In the genomic region with DNA sequence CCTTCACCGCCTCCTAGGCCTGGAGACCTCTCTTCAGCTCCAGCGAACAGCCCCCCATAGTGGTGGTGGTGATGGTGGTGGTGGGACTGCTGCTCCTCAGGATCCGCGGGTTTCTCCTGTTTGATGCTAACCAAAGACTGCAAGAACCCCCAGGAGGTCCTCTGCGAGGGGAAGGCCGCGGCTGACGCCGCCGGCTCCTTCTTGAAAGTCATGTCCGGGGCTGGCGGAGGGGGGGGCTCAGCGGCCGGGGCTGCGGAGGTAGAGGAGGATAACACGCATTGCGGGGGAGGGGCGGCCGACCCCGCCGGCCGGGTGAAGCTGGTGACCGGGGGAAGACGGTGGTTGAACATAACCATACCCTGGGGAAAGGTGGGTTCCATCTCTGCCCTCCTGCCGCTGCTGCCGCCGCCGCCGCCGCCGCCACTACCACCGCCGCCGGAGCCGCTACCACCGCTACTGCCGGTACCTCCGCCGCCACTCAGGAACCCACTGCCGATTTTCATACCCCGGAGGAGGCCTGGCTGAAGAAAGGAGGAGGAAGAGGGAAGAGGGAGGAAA, we compare ENCODE assay signal across 8 cellular contexts. TPM values are rescaled to one million over a fixed set of nuclear protein-coding genes. Genes with fewer than 3 reads are reported as not detected.
DNase-seq lines count a peak whose midpoint lies in the region; ATAC-seq, FAIRE-seq and TF ChIP-seq lines count a peak whose summit lies in the region.

No MANE protein-coding gene starts in this region.

- peak overlapping the region; percentile 81 for H3K27ac ChIP-seq in CD4-positive, alpha-beta T cell (ENCODE audit: low read depth, low read length)
- H3K27ac ChIP-seq in foreskin keratinocyte, result peak overlapping the region; percentile 37
- H3K27ac ChIP-seq in pancreas, result peak overlapping the region; percentile 56 to 86 (median 75)

- peaks cover 4% of the 10 kb centered on the region for H3K9me3 Mint-ChIP-seq in CD4-positive, alpha-beta T cell
- H3K9me3 Mint-ChIP-seq in IgD-negative memory B cell, result no peaks in the 10 kb centered on the region
- no peaks in the 10 kb centered on the region for H3K9me3 Mint-ChIP-seq in activated T-cell treated with anti-CD3 and anti-CD28 coated beads, Interleukin-2, amount 50 U/mL, for 72 hours

- no peak for TF ChIP-seq CTCF in CD4-positive, alpha-beta T cell (IDR thresholded peaks at IDR 0.05)
- TF ChIP-seq CTCF in foreskin keratinocyte (conservative IDR thresholded peaks at IDR 0.05) (no peak), pancreas (IDR thresholded peaks at IDR 0.05) (no peak)

- peaks cover 61% of the 10 kb centered on the region for H3K4me1 Mint-ChIP-seq in CD4-positive, alpha-beta T cell (ENCODE audit: low read depth)
- peaks cover 34 to 46% (median 37%) of the 10 kb centered on the region in 3 donors for H3K4me1 Mint-ChIP-seq in IgD-negative memory B cell
- H3K4me1 Mint-ChIP-seq in activated T-cell treated with anti-CD3 and anti-CD28 coated beads, Interleukin-2, amount 50 U/mL, for 72 hours (ENCODE audit: low read depth), result peaks cover 66% of the 10 kb centered on the region

- CTCF ChIA-PET in CD4-positive, alpha-beta T cell (lab: Charles Lee), result no interaction called here

- POLR2A ChIA-PET in CD4-positive, alpha-beta T cell (lab: Charles Lee), result interaction anchor here (1.0 to 2.3 kb wide), 5 partner anchors 29 to 261 kb away, joined by 3 to 8 read pairs (median 4); a partner anchor contains a TSS

- 0 to 1% methylated on average over 23 to 41 of the region's 41 CpGs for WGBS in pancreas, 2 donors

- H3K27me3 ChIP-seq in CD4-positive, alpha-beta T cell (ENCODE audit: control insufficient read depth, insufficient read depth, low read length), result no peaks in the 10 kb centered on the region
- H3K27me3 ChIP-seq in foreskin keratinocyte (no peaks in the 10 kb centered on the region), pancreas (no peaks in the 10 kb centered on the region)

- peak overlapping the region; percentile 74 to 98 (median 86) for H3K4me3 ChIP-seq in pancreas

- H3K27me3 Mint-ChIP-seq in CD4-positive, alpha-beta T cell, result no peaks in the 10 kb centered on the region
- H3K27me3 Mint-ChIP-seq in IgD-negative memory B cell, result no peaks in the 10 kb centered on the region
- H3K27me3 Mint-ChIP-seq in activated T-cell treated with anti-CD3 and anti-CD28 coated beads, Interleukin-2, amount 50 U/mL, for 72 hours (ENCODE audit: low read depth), result no peaks in the 10 kb centered on the region

- peak overlapping the region; percentile 98 for H3K4me3 Mint-ChIP-seq in CD4-positive, alpha-beta T cell
- H3K4me3 Mint-ChIP-seq in IgD-negative memory B cell, result peak overlapping the region; percentile 96 to 100 (median 97)
- H3K4me3 Mint-ChIP-seq in activated T-cell treated with anti-CD3 and anti-CD28 coated beads, Interleukin-2, amount 50 U/mL, for 72 hours, result peak overlapping the region; percentile 96 to 99

- no peaks in the 10 kb centered on the region for H3K36me3 ChIP-seq in pancreas

- H3K27ac Mint-ChIP-seq in CD4-positive, alpha-beta T cell, result peak overlapping the region; percentile 87
- peak overlapping the region; percentile 79 to 99 (median 96) for H3K27ac Mint-ChIP-seq in IgD-negative memory B cell
- H3K27ac Mint-ChIP-seq in activated T-cell treated with anti-CD3 and anti-CD28 coated beads, Interleukin-2, amount 50 U/mL, for 72 hours, result peak overlapping the region; percentile 75

- intact Hi-C loops in CD4-positive, alpha-beta T cell (cut with DNase I, micrococcal nuclease), result loop anchor here (10.0 kb wide), 2 partner anchors 104 to 326 kb away; a partner anchor contains a TSS
- intact Hi-C loops in pancreas (cut with DNase I), result no loop called here

- H3K9me3 ChIP-seq in CD4-positive, alpha-beta T cell (ENCODE audit: control insufficient read depth, low read length), result no peaks in the 10 kb centered on the region
- no peaks in the 10 kb centered on the region for H3K9me3 ChIP-seq in pancreas

- peak; percentile 46 for ATAC-seq in CD4-positive, alpha-beta T cell (ENCODE audit: poor library complexity)
- ATAC-seq in GM21360 (IDR thresholded peaks at IDR 0.05; ENCODE audit: unreplicated experiment) (peak; percentile 21), foreskin keratinocyte (peak; percentile 34), pancreas (peak; percentile 33 to 52 (median 43))
- peak; percentile 45 for ATAC-seq in activated T-cell treated with anti-CD3 and anti-CD28 coated beads, Interleukin-2, amount 50 U/mL, for 72 hours (replicated peaks in 1 of 2)

- H3K4me1 ChIP-seq in foreskin keratinocyte, result peaks cover 13% of the 10 kb centered on the region
- peaks cover 8 to 41% (median 29%) of the 10 kb centered on the region in 3 donors for H3K4me1 ChIP-seq in pancreas

- no peak for FAIRE-seq in pancreas (lab: Jason Lieb, UNC)

- H3K36me3 Mint-ChIP-seq in CD4-positive, alpha-beta T cell (ENCODE audit: low read depth), result peaks cover 54% of the 10 kb centered on the region
- peaks cover 3% of the 10 kb centered on the region for H3K36me3 Mint-ChIP-seq in IgD-negative memory B cell
- H3K36me3 Mint-ChIP-seq in activated T-cell treated with anti-CD3 and anti-CD28 coated beads, Interleukin-2, amount 50 U/mL, for 72 hours (ENCODE audit: insufficient read depth in 2 of 2), result peaks cover 14 to 22% of the 10 kb centered on the region in 2 donors

- peak; percentile 12 to 53 (median 24) for DNase-seq in CD4-positive, alpha-beta T cell
- peak; percentile 57 to 59 for DNase-seq in activated T-cell treated with anti-CD3 and anti-CD28 coated beads, Interleukin-2, amount 50 U/mL, for 72 hours
- DNase-seq in foreskin keratinocyte, result no peak
- DNase-seq in pancreas, result peak; percentile 13 to 80 (median 54)
- DNase-seq in ureter (ENCODE audit: low spot score), result peak; percentile 46
- no peak for DNase-seq in dedifferentiated amniotic fluid mesenchymal stem cell (ENCODE audit: extremely low spot score)

RNA-seq across cellular contexts. Expression of a gene that starts 0.6 kb away (rescaled TPM):
- total RNA-seq in CD4-positive, alpha-beta T cell, result 10 to 100 TPM; 27.6 to 29.3 TPM
- 30.9 TPM for polyA plus RNA-seq in IgD-negative memory B cell
- 10 to 100 TPM; 14.4 to 15.6 TPM for total RNA-seq in activated T-cell treated with anti-CD3 and anti-CD28 coated beads, Interleukin-2, amount 50 U/mL, for 72 hours
- 27.5 and 29.1 TPM in 2 replicates for total RNA-seq in foreskin keratinocyte
- 6.2 and 6.8 TPM in 2 replicates for polyA plus RNA-seq in foreskin keratinocyte
- 1 to 10 TPM; 3.5 to 10.0 (median 4.3) TPM for total RNA-seq in pancreas
- 1 to 10 TPM; 2.2 to 3.2 TPM for polyA plus RNA-seq in pancreas
- total RNA-seq in ureter, result 10.8 TPM

Comparison
In these comparisons a context has a peak if more than half of its experiments do, and no peak if none do; other contexts are left out.
1. DNase-seq: peak in CD4-positive, alpha-beta T cell (10 of 10), activated T-cell treated with anti-CD3 and anti-CD28 coated beads, Interleukin-2, amount 50 U/mL, for 72 hours (2 of 2), pancreas (6 of 6) and ureter (single experiment); none in foreskin keratinocyte (0 of 2) and dedifferentiated amniotic fluid mesenchymal stem cell (single experiment).
2. intact Hi-C loops: an anchor here in CD4-positive, alpha-beta T cell (10.0 kb wide); none called in pancreas.
3. Peak in every context shown above with its lines, with median percentiles within 50 percentile points of each other: ATAC-seq, H3K27ac ChIP-seq, H3K27ac Mint-ChIP-seq and H3K4me3 Mint-ChIP-seq.